13 cellular contexts compared by ENCODE assay signal in genomic region chr16:68313116-68313515, GRCh38.
"Had no signal": no experiment of that assay in that cellular context is flagged by ENCODE, and none has a peak within 500 bp of the region (broad histone marks: within the 10 kb centered on the region; RNA-seq: fewer than 3 reads in every experiment).

No MANE protein-coding gene starts in this region.

- DNase-seq: activated B cell treated with CpG ODN at 0.5 μM for 24 hours; activated CD4-positive, alpha-beta T cell treated with anti-CD3 and anti-CD28 coated beads, Interleukin-2, amount 10 ng/mL, durations not matched to agents 24 days and 14 days; activated T-cell treated with anti-CD3 and anti-CD28 coated beads, Interleukin-2, amount 50 U/mL, for 1 hour; adrenal gland; effector memory CD8-positive, alpha-beta T cell; pancreas; stimulated activated CD4-positive, alpha-beta T cell treated with anti-CD3 and anti-CD28 coated beads, Interleukin-4, amount 100 ng/mL, for 24 hours; T-cell; upper lobe of right lung had no signal

- H3K4me3 Mint-ChIP-seq: activated B cell treated with CpG ODN at 0.5 μM for 24 hours; dendritic cell treated with granulocyte-macrophage colony-stimulating factor and Interleukin-4, amounts not matched to agents 40 ng/mL and 50 ng/mL, for 4 days had no signal

- H3K27ac ChIP-seq: adrenal gland, epithelial cell of prostate, neural progenitor cell, pancreas, upper lobe of right lung had no signal

- H3K27me3 ChIP-seq: adrenal gland, neural progenitor cell, pancreas, upper lobe of right lung had no signal

- H3K4me3 ChIP-seq: adrenal gland, neural progenitor cell, pancreas, upper lobe of right lung had no signal

- ATAC-seq: effector memory CD8-positive, alpha-beta T cell; pancreas; T-cell; upper lobe of right lung had no signal

- H3K27ac Mint-ChIP-seq: activated B cell treated with CpG ODN at 0.5 μM for 24 hours; dendritic cell treated with granulocyte-macrophage colony-stimulating factor and Interleukin-4, amounts not matched to agents 40 ng/mL and 50 ng/mL, for 4 days; neural progenitor cell; stimulated activated naive CD8-positive, alpha-beta T cell treated with anti-CD3 and anti-CD28 coated beads, Interleukin-15, Interleukin-2, amounts not matched to agents 100 ng/mL and 50 ng/mL, for 24 hours had no signal

- H3K36me3 ChIP-seq: neural progenitor cell had no signal

- H3K27me3 Mint-ChIP-seq: activated B cell treated with CpG ODN at 0.5 μM for 24 hours; activated CD4-positive, alpha-beta T cell treated with anti-CD3 and anti-CD28 coated beads, Interleukin-2, amount 10 ng/mL, durations not matched to agents 24 days and 14 days; dendritic cell treated with granulocyte-macrophage colony-stimulating factor and Interleukin-4, amounts not matched to agents 40 ng/mL and 50 ng/mL, for 4 days; effector memory CD8-positive, alpha-beta T cell; stimulated activated naive CD8-positive, alpha-beta T cell treated with anti-CD3 and anti-CD28 coated beads, Interleukin-15, Interleukin-2, amounts not matched to agents 100 ng/mL and 50 ng/mL, for 24 hours; T-cell had no signal

- H3K9me3 Mint-ChIP-seq: activated B cell treated with CpG ODN at 0.5 μM for 24 hours; activated CD4-positive, alpha-beta T cell treated with anti-CD3 and anti-CD28 coated beads, Interleukin-2, amount 10 ng/mL, durations not matched to agents 24 days and 14 days; dendritic cell treated with granulocyte-macrophage colony-stimulating factor and Interleukin-4, amounts not matched to agents 40 ng/mL and 50 ng/mL, for 4 days; effector memory CD8-positive, alpha-beta T cell; neural progenitor cell; stimulated activated naive CD8-positive, alpha-beta T cell treated with anti-CD3 and anti-CD28 coated beads, Interleukin-15, Interleukin-2, amounts not matched to agents 100 ng/mL and 50 ng/mL, for 24 hours; T-cell had no signal

- H3K9me3 ChIP-seq: adrenal gland, pancreas, upper lobe of right lung had no signal
